8 cellular contexts compared by ENCODE assay signal in genomic region chr15:77543159-77543882, GRCh38.
A peak's percentile ranks its signal among the peaks of the same experiment; 100 is the strongest.
DNase-seq lines count a peak whose midpoint lies in the region; ATAC-seq lines count a peak whose summit lies in the region.

No MANE protein-coding gene starts in this region.

- H3K4me2 ChIP-seq in BLaER1: peak overlapping the region; percentile 93

- no peaks in the 10 kb centered on the region for H4K20me1 ChIP-seq in BLaER1

- H3K27me3 ChIP-seq in BLaER1: no peaks in the 10 kb centered on the region

- DNase-seq in HuH-7.5 (ENCODE audit: low spot score) (peak; percentile 98), OCI-M2 (lab: John Stamatoyannopoulos, UW; ENCODE audit: unreplicated experiment) (peak; percentile 30), myocyte (ENCODE audit: low read depth) (peak; percentile 87)
- peak; percentile 79 for DNase-seq in activated T-cell treated with anti-CD3 and anti-CD28 coated beads, Interleukin-2, amount 50 U/mL, for 1 hour
- peak; percentile 51 to 63 for DNase-seq in stimulated activated CD8-positive, alpha-beta memory T cell treated with anti-CD3 and anti-CD28 coated beads, Interleukin-7, amount 100 ng/mL, for 1 hour (ENCODE audit: low read depth in 2 of 2)

- no peaks in the 10 kb centered on the region for H3K36me3 ChIP-seq in BLaER1

- H3K4me1 ChIP-seq in BLaER1: peaks cover 47% of the 10 kb centered on the region

- H3K27ac ChIP-seq in BLaER1: peak overlapping the region; percentile 68

- peak overlapping the region; percentile 77 for H3K9ac ChIP-seq in BLaER1

- H3K9me3 ChIP-seq in BLaER1: no peaks in the 10 kb centered on the region; the same call in 1 of the 2 replicates

- H3K4me3 ChIP-seq in BLaER1: peak overlapping the region; percentile 67

- ATAC-seq in GM19351 (IDR thresholded peaks at IDR 0.05; ENCODE audit: unreplicated experiment) (peak; percentile 62), esophagus mucosa (peak; percentile 87)

Comparison
In these comparisons a context has a peak if more than half of its experiments do, and no peak if none do; other contexts are left out.
1. Peak in every context shown above with its lines: DNase-seq, ATAC-seq, H3K4me3 ChIP-seq and H3K27ac ChIP-seq.
2. DNase-seq: peak in every context shown above with its lines; median percentile 98 in HuH-7.5; 87 in myocyte; 79 in activated T-cell treated with anti-CD3 and anti-CD28 coated beads, Interleukin-2, amount 50 U/mL, for 1 hour; 57 in stimulated activated CD8-positive, alpha-beta memory T cell treated with anti-CD3 and anti-CD28 coated beads, Interleukin-7, amount 100 ng/mL, for 1 hour; 30 in OCI-M2.